Comparison of ENCODE assay signal across 35 cellular contexts in the genomic region with DNA sequence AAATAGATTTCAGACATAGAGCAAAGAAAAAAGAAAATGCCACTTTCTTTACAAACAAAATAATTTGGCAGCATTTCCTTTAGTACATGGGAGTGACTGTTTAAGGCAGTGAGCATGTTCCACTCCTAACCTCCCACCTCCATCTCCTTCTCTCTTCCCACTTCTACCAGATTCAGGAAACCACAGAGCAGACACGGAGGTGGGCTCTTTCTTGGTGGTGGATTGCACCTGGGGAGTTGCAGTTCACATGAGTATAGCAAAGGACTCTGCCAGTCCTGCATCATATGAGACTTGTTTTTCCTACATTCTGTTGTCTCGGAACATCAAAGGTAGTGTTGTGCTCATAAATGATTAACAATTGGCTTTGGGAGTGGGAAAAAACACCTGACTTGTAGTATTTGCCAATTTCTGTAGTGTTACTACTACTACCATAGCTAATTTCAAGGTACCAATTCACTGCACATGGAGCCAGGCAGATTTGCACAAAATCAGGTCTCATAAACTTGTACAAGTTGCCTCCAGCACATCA.
"Had no signal": no experiment of that assay in that cellular context is flagged by ENCODE, and none has a peak within 500 bp of the region (broad histone marks: within the 10 kb centered on the region; RNA-seq: fewer than 3 reads in every experiment).

No MANE protein-coding gene starts in this region.

- H3K36me3 Mint-ChIP-seq: activated naive CD8-positive, alpha-beta T cell treated with anti-CD3 and anti-CD28 coated beads for 36 hours had no signal

- H3K4me1 ChIP-seq: colonic mucosa, SJSA1 had no signal

- H3K4me1 Mint-ChIP-seq: activated CD4-positive, alpha-beta memory T cell treated with anti-CD3 and anti-CD28 coated beads, Interleukin-2, amount 10 ng/mL, durations not matched to agents 7 days and 5 days; activated T-helper 17 cell treated with anti-CD3 and anti-CD28 coated beads, Interleukin-2, amount 50 U/mL, for 72 hours had no signal

- ATAC-seq: activated T-cell treated with anti-CD3 and anti-CD28 coated beads, Interleukin-2, amount 50 U/mL, for 72 hours; activated T-helper 17 cell treated with anti-CD3 and anti-CD28 coated beads, Interleukin-2, amount 50 U/mL, for 72 hours; SK-N-SH treated with all-trans-retinoic acid at 6 μM for 48 hours had no signal

- H3K9me3 ChIP-seq: colonic mucosa, SJSA1 had no signal

- DNase-seq: activated B cell treated with CpG ODN at 0.5 μM for 24 hours; activated CD4-positive, alpha-beta memory T cell treated with anti-CD3 and anti-CD28 coated beads, Interleukin-2, amount 10 ng/mL, durations not matched to agents 7 days and 5 days; activated CD4-positive, alpha-beta T cell treated with anti-CD3 and anti-CD28 coated beads for 4 hours; activated CD4-positive, CD25-positive, alpha-beta regulatory T cell treated with anti-CD3 and anti-CD28 coated beads, Interleukin-2, amount 50 U/mL, for 72 hours; activated effector memory CD4-positive, alpha-beta T cell treated with anti-CD3 and anti-CD28 coated beads, Interleukin-2, amount 50 U/mL, for 16 hours; activated naive CD4-positive, alpha-beta T cell; activated naive CD4-positive, alpha-beta T cell treated with anti-CD3 and anti-CD28 coated beads, Interleukin-2, amount 50 U/mL, for 16 hours; activated naive CD8-positive, alpha-beta T cell treated with anti-CD3 and anti-CD28 coated beads for 36 hours; activated T-cell treated with anti-CD3 and anti-CD28 coated beads, Interleukin-2, amount 50 U/mL, for 1 hour; activated T-cell treated with anti-CD3 and anti-CD28 coated beads, Interleukin-2, amount 50 U/mL, for 72 hours; amniotic stem cell; aorta; colonic mucosa; Karpas-422; NCI-H1048; NCI-H1436; NCI-H1694; NCI-H1930; NCI-H2081 treated with DMSO at 0.1 percent for 48 hours; NCI-H2171; NCI-H510A; NCI-H526; NCI-H748 treated with DMSO at 0.1 percent for 48 hours; RPMI8226; SHP77 treated with DMSO at 0.1 percent for 48 hours; SW 1271; T-helper 1 cell; T-helper 2 cell; T-helper 9 cell had no signal

- H3K27ac Mint-ChIP-seq: activated B cell treated with CpG ODN at 0.5 μM for 24 hours; activated CD4-positive, alpha-beta memory T cell treated with anti-CD3 and anti-CD28 coated beads, Interleukin-2, amount 10 ng/mL, durations not matched to agents 7 days and 5 days; activated naive CD8-positive, alpha-beta T cell treated with anti-CD3 and anti-CD28 coated beads for 36 hours; activated T-cell treated with anti-CD3 and anti-CD28 coated beads, Interleukin-2, amount 50 U/mL, for 72 hours; activated T-helper 17 cell treated with anti-CD3 and anti-CD28 coated beads, Interleukin-2, amount 50 U/mL, for 72 hours had no signal

- H3K27me3 ChIP-seq: cardiac muscle cell, colonic mucosa had no signal

- H3K27ac ChIP-seq: cardiac muscle cell, colonic mucosa, SJSA1, VCaP had no signal

- H3K9me3 Mint-ChIP-seq: activated B cell treated with CpG ODN at 0.5 μM for 24 hours; activated CD4-positive, alpha-beta memory T cell treated with anti-CD3 and anti-CD28 coated beads, Interleukin-2, amount 10 ng/mL, durations not matched to agents 7 days and 5 days; activated T-helper 17 cell treated with anti-CD3 and anti-CD28 coated beads, Interleukin-2, amount 50 U/mL, for 72 hours; central memory CD8-positive, alpha-beta T cell had no signal

- H3K4me3 Mint-ChIP-seq: activated B cell treated with CpG ODN at 0.5 μM for 24 hours; activated CD4-positive, alpha-beta memory T cell treated with anti-CD3 and anti-CD28 coated beads, Interleukin-2, amount 10 ng/mL, durations not matched to agents 7 days and 5 days; activated naive CD8-positive, alpha-beta T cell treated with anti-CD3 and anti-CD28 coated beads for 36 hours; activated T-cell treated with anti-CD3 and anti-CD28 coated beads, Interleukin-2, amount 50 U/mL, for 72 hours; activated T-helper 17 cell treated with anti-CD3 and anti-CD28 coated beads, Interleukin-2, amount 50 U/mL, for 72 hours; central memory CD8-positive, alpha-beta T cell had no signal

- H3K4me3 ChIP-seq: cardiac muscle cell, colonic mucosa, SJSA1 had no signal

- H3K36me3 ChIP-seq: cardiac muscle cell, colonic mucosa, SJSA1 had no signal

- H3K27me3 Mint-ChIP-seq: activated T-helper 17 cell treated with anti-CD3 and anti-CD28 coated beads, Interleukin-2, amount 50 U/mL, for 72 hours had no signal
